Comparison of ENCODE assay signal across 11 cellular contexts in the genomic region with DNA sequence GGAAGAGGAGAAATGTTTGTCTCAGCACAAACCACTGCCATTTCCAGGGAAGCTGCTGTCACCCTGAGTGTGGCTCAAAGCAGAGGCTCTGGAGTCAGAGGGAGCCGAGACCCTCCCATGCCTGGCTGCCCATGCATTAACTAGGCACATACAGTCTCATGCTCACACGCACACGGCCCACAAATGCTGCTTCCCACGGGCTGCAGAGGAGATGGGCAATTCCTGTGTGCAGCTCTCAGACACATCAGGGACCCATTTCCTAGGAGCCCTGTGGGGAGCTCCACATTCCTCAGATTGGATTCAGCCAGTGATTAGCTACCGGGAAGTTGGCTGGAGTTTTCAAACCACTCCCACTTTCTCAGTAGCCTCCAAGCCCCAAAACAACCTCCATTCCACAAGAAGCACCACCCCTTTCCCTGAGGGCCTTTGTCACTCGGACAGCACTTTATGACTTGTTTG. TPM values are rescaled to one million over a fixed set of nuclear protein-coding genes. Genes with fewer than 3 reads are reported as not detected.
DNase-seq lines count a peak whose midpoint lies in the region; ATAC-seq, FAIRE-seq and TF ChIP-seq lines count a peak whose summit lies in the region.
"Had no signal": no experiment of that assay in that cellular context is flagged by ENCODE, and none has a peak within 500 bp of the region (broad histone marks: within the 10 kb centered on the region; RNA-seq: fewer than 3 reads in every experiment).

No MANE protein-coding gene starts in this region.

- H2BK5ac ChIP-seq in H1 (ENCODE audit: low read depth, low read length) (no peak overlapping the region), mesenchymal stem cell (ENCODE audit: low read depth, low read length, poor library complexity, severe bottlenecking) (no peak overlapping the region)

- peak overlapping the region; percentile 88; the same call in 1 of the 2 replicates for H2BK15ac ChIP-seq in H1 (ENCODE audit: low read length)
- H2BK15ac ChIP-seq in mesenchymal stem cell (ENCODE audit: low read depth, poor library complexity, severe bottlenecking), result no peak overlapping the region

- no peaks in the 10 kb centered on the region for H3K23me2 ChIP-seq in H1 (ENCODE audit: low read depth, low read length)

- H3K9ac ChIP-seq in H1 (replicated peaks in 1 of 4; ENCODE audit: extremely low read depth in 1 of 4, low read depth in 3 of 4, low read length in 3 of 4) (no peak overlapping the region), mesenchymal stem cell (ENCODE audit: low read length) (peak overlapping the region; percentile 86)

- intact Hi-C loops in uterus (cut with DNase I; ENCODE audit: low total_unique reads), result no loop called here

- no peak for FAIRE-seq in H1 (lab: Jason Lieb, UNC)
- FAIRE-seq: A204.1, TTC549 had no signal

- H3K23ac ChIP-seq in H1 (ENCODE audit: insufficient read length), result no peak overlapping the region
- H3K23ac ChIP-seq in mesenchymal stem cell (ENCODE audit: low read length in 2 of 2), result peak overlapping the region in 1 of 2 experiments; percentile 34

- TF ChIP-seq POLR2A in H1 (IDR thresholded peaks at IDR 0.05; ENCODE audit: control extremely low read depth in 1 of 2, low read depth in 2 of 2, low read length in 2 of 2) (no peak), uterus (IDR thresholded peaks at IDR 0.05) (no peak)

- no peak for ATAC-seq in GM19467 (IDR thresholded peaks at IDR 0.05; ENCODE audit: unreplicated experiment)

- H4K20me1 ChIP-seq in H1 (replicated peaks in 1 of 2; ENCODE audit: control insufficient read depth in 1 of 2, insufficient read depth in 2 of 2, low read length in 2 of 2), result no peaks in the 10 kb centered on the region

- H3K18ac ChIP-seq in H1 (ENCODE audit: extremely low read depth, low read length) (peak overlapping the region; percentile 71; the same call in 1 of the 2 replicates), mesenchymal stem cell (ENCODE audit: low read depth in 1 of 2, low read length in 2 of 2) (peak overlapping the region; percentile 65 to 100)

- WGBS in H1 (ENCODE audit: extremely low coverage in 1 of 2, insufficient coverage in 1 of 2, insufficient read length in 1 of 2, insufficient replicate concordance in 2 of 2, low coverage in 1 of 2, low lambda C conversion rate in 2 of 2, missing lambda C conversion rate in 1 of 2), 2 experiments, result 82% methylated on average over 6 of the region's 6 CpGs; no CpG with 5 or more reads in 1 of the 2 experiments
- WGBS in mesenchymal stem cell, result 28% methylated on average over 6 of the region's 6 CpGs

- TF ChIP-seq CTCF in H1 (IDR thresholded peaks at IDR 0.05; ENCODE audit: control extremely low read depth in 1 of 3, insufficient read depth in 1 of 3, low read depth in 1 of 3, low read length in 3 of 3) (no peak), uterus (IDR thresholded peaks at IDR 0.05) (no peak)

- DNase-seq in NCI-H2196 (lab: John Stamatoyannopoulos, UW; ENCODE audit: unreplicated experiment) (peak; percentile 18), NCI-H2196 treated with DMSO at 0.1 percent for 48 hours (lab: John Stamatoyannopoulos, UW; ENCODE audit: unreplicated experiment) (no peak), H1 (ENCODE audit: low read depth in 1 of 2, low spot score in 2 of 2) (no peak), mesenchymal stem cell (peak; percentile 94), uterus (peak in 1 of 2 donors; percentile 30), cortex of kidney (lab: John Stamatoyannopoulos, UW) (no peak), OCI-M1 (lab: John Stamatoyannopoulos, UW) (no peak)

- H2AFZ ChIP-seq in H1 (ENCODE audit: low read length) (peak overlapping the region; percentile 43; the same call in 1 of the 2 replicates), mesenchymal stem cell (ENCODE audit: low read depth, low read length) (peak overlapping the region; percentile 19)

- H3K4ac ChIP-seq in H1 (replicated peaks; ENCODE audit: insufficient read length, low read depth, low read length) (no peak overlapping the region), mesenchymal stem cell (ENCODE audit: low read depth in 1 of 2, low read length in 2 of 2) (peak overlapping the region in 1 of 2 experiments; percentile 95)

- H4K91ac ChIP-seq in H1 (replicated peaks; ENCODE audit: insufficient read length, low read length) (no peak overlapping the region), mesenchymal stem cell (ENCODE audit: low read length) (peak overlapping the region; percentile 84)

- no peak overlapping the region for H2BK20ac ChIP-seq in H1 (ENCODE audit: low read length)

- H2BK120ac ChIP-seq in H1 (replicated peaks; ENCODE audit: low read depth, low read length), result no peak overlapping the region
- H2BK120ac ChIP-seq in mesenchymal stem cell (ENCODE audit: low read depth, low read length), result no peak overlapping the region

- CTCF ChIA-PET in H1 (lab: Charles Lee; ENCODE audit: partially characterized antibody), result interaction anchor here (1.3 to 16.4 kb wide), 6 partner anchors 8 to 35 kb away, joined by 3 to 168 read pairs (median 5); no protein-coding TSS in a partner anchor

- H3K14ac ChIP-seq in H1 (ENCODE audit: insufficient read length) (no peak overlapping the region), mesenchymal stem cell (ENCODE audit: low read length in 2 of 2) (peak overlapping the region in 1 of 2 experiments; percentile 98)

- no peak overlapping the region for H4K5ac ChIP-seq in H1 (ENCODE audit: insufficient read length, low read depth, low read length)

- H3K27me3 ChIP-seq in H1 (replicated peaks in 1 of 4; ENCODE audit: control insufficient read depth in 3 of 4, extremely low read depth in 1 of 4, insufficient read depth in 3 of 4, low read length in 3 of 4), result no peaks in the 10 kb centered on the region
- no peaks in the 10 kb centered on the region for H3K27me3 ChIP-seq in mesenchymal stem cell (ENCODE audit: control insufficient read depth in 1 of 2, insufficient read depth in 1 of 2, low read length in 2 of 2)
- no peaks in the 10 kb centered on the region for H3K27me3 ChIP-seq in uterus
- H3K27me3 ChIP-seq: ascending aorta had no signal

- H3K4me3 ChIP-seq in H1 (ENCODE audit: extremely low read depth in 1 of 4, insufficient read depth in 2 of 4, low read depth in 3 of 4, low read length in 4 of 4) (no peak overlapping the region), mesenchymal stem cell (ENCODE audit: insufficient read depth in 1 of 2, low read depth in 1 of 2, low read length in 2 of 2) (peak overlapping the region in 1 of 2 experiments; percentile 53), uterus (no peak overlapping the region)
- H3K4me3 ChIP-seq: ascending aorta had no signal

- H2AK5ac ChIP-seq in H1 (ENCODE audit: low read depth, low read length) (no peak overlapping the region), mesenchymal stem cell (ENCODE audit: low read length, severe bottlenecking) (no peak overlapping the region)

- H3K36me3 ChIP-seq in H1 (ENCODE audit: control insufficient read depth in 2 of 4, insufficient read depth in 4 of 4, low read length in 3 of 4) (no peaks in the 10 kb centered on the region), mesenchymal stem cell (ENCODE audit: control insufficient read depth in 1 of 2, insufficient read depth in 2 of 2, low read depth in 1 of 2, low read length in 2 of 2) (no peaks in the 10 kb centered on the region), uterus (no peaks in the 10 kb centered on the region)
- H3K36me3 ChIP-seq: ascending aorta had no signal

- no peak overlapping the region for H3K56ac ChIP-seq in H1 (replicated peaks; ENCODE audit: insufficient read length, low read depth, low read length)

- H3K79me2 ChIP-seq in H1 (ENCODE audit: control insufficient read depth in 1 of 2, insufficient read depth in 2 of 2, low read length in 2 of 2), result no peaks in the 10 kb centered on the region

- POLR2A ChIA-PET in H1 (lab: Charles Lee; ENCODE audit: partially characterized antibody), result interaction anchor here (1.3 kb wide), 1 partner anchor 35 kb away, joined by 3 read pairs; no protein-coding TSS in a partner anchor

- TF ChIP-seq RAD21 in H1 (IDR thresholded peaks at IDR 0.05 in 1 of 2, conservative IDR thresholded peaks at IDR 0.05 in 1 of 2; ENCODE audit: low read depth in 2 of 2, low read length in 2 of 2), result no peak

- no peak overlapping the region for H2BK12ac ChIP-seq in H1 (ENCODE audit: low read depth, low read length)
- H2BK12ac ChIP-seq in mesenchymal stem cell (ENCODE audit: low read length in 2 of 2), result peak overlapping the region; percentile 30 to 100

- H3K79me1 ChIP-seq in H1 (ENCODE audit: low read depth, low read length) (no peaks in the 10 kb centered on the region), mesenchymal stem cell (replicated peaks; ENCODE audit: low read length, poor library complexity, severe bottlenecking) (no peaks in the 10 kb centered on the region)

- H3K27ac ChIP-seq in H1 (ENCODE audit: low read depth, low read length) (no peak overlapping the region), mesenchymal stem cell (ENCODE audit: low read length, poor library complexity, severe bottlenecking) (no peak overlapping the region), uterus (peak overlapping the region; percentile 46 to 80)

- H3K4me2 ChIP-seq in H1 (ENCODE audit: insufficient read depth in 1 of 2, low read depth in 2 of 2, low read length in 2 of 2) (no peak overlapping the region), mesenchymal stem cell (ENCODE audit: low read length, poor library complexity, severe bottlenecking) (no peak overlapping the region)

- no peak for TF ChIP-seq EP300 in H1 (IDR thresholded peaks at IDR 0.05; ENCODE audit: borderline replicate concordance in 1 of 2, low read depth in 2 of 2, low read length in 2 of 2)

- H4K8ac ChIP-seq in H1 (ENCODE audit: extremely low read depth, insufficient read depth, low read length), result peak overlapping the region; percentile 28; the same call in 1 of the 2 replicates
- H4K8ac ChIP-seq in mesenchymal stem cell (ENCODE audit: low read length), result peak overlapping the region; percentile 79

- H3K4me1 ChIP-seq in H1 (replicated peaks in 1 of 4; ENCODE audit: control insufficient read depth in 3 of 4, insufficient read depth in 4 of 4, low read length in 3 of 4), result peaks cover 0 to 2% (median 0%) of the 10 kb centered on the region in 4 experiments; a peak in 1 of 7 replicates
- H3K4me1 ChIP-seq in mesenchymal stem cell (ENCODE audit: control insufficient read depth, insufficient read depth, low read depth, low read length), result peaks cover 11% of the 10 kb centered on the region
- no peaks in the 10 kb centered on the region for H3K4me1 ChIP-seq in uterus
- H3K4me1 ChIP-seq: ascending aorta had no signal

- H3K9me3 ChIP-seq in H1 (ENCODE audit: insufficient read depth in 2 of 2, low read depth in 1 of 2, low read length in 1 of 2) (no peaks in the 10 kb centered on the region), mesenchymal stem cell (ENCODE audit: control insufficient read depth, low read length) (no peaks in the 10 kb centered on the region), uterus (no peaks in the 10 kb centered on the region)
- H3K9me3 ChIP-seq: ascending aorta had no signal

RNA-seq across cellular contexts. Expression of gene PTGES, which starts 9.1 kb away (rescaled TPM):
- 3.2 TPM in 2 replicates for total RNA-seq in H1 (2021; fragmentation: NEBNext Ultra II Directional; extraction: Animal tissue kit (Norgen Biotek cat#: 25700))
- polyA plus RNA-seq in H1 (2011; rRNA removed), result 5.1 and 5.4 TPM in 2 replicates
- 4.7 TPM for polyA plus RNA-seq in H1 (2011; cell fraction: cytosol; rRNA removed)
- 1.7 TPM for polyA plus RNA-seq in H1 (2011; cell fraction: nucleus; rRNA removed)
- 4.0 to 4.8 TPM (median 4.4 TPM) in 4 replicates for polyA plus RNA-seq in H1 (2012, experiment 1 of 2)
- polyA plus RNA-seq in H1 (2012, experiment 2 of 2), result 4.2 TPM
- 4.3 TPM for polyA plus RNA-seq in H1 (2013, experiment 1 of 2)
- 5.6 TPM for polyA plus RNA-seq in H1 (2013, experiment 2 of 2)
- polyA minus RNA-seq in H1 (2011; rRNA and poly(A)+ RNA removed), result 3.7 and 4.1 TPM in 2 replicates
- polyA minus RNA-seq in H1 (2011; cell fraction: cytosol; rRNA and poly(A)+ RNA removed), result 4.0 TPM
- 2.9 TPM for polyA minus RNA-seq in H1 (2011; cell fraction: nucleus; rRNA and poly(A)+ RNA removed)
- 9.1 TPM for polyA plus RNA-seq in mesenchymal stem cell (2013, experiment 1 of 2)
- polyA plus RNA-seq in mesenchymal stem cell (2013, experiment 2 of 2), result 8.7 TPM
- total RNA-seq in uterus, result 1 to 10 TPM in 3 of 4 donors, not detected in 1; 1.3 to 7.5 (median 4.2) TPM

RNA-seq across cellular contexts. Expression of gene TOR1B, which starts 41.1 kb away (rescaled TPM):
- 17.4 and 19.2 TPM in 2 replicates for total RNA-seq in H1 (2021; fragmentation: NEBNext Ultra II Directional; extraction: Animal tissue kit (Norgen Biotek cat#: 25700))
- polyA plus RNA-seq in H1 (2011; rRNA removed), result 11.4 and 13.4 TPM in 2 replicates
- polyA plus RNA-seq in H1 (2011; cell fraction: cytosol; rRNA removed), result 15.3 TPM
- 14.0 TPM for polyA plus RNA-seq in H1 (2011; cell fraction: nucleus; rRNA removed)
- polyA plus RNA-seq in H1 (2012, experiment 1 of 2), result 12.5 to 14.1 TPM (median 13.7 TPM) in 4 replicates
- polyA plus RNA-seq in H1 (2012, experiment 2 of 2), result 8.6 TPM
- polyA plus RNA-seq in H1 (2013, experiment 1 of 2), result 18.0 TPM
- polyA plus RNA-seq in H1 (2013, experiment 2 of 2), result 20.0 TPM
- polyA minus RNA-seq in H1 (2011; rRNA and poly(A)+ RNA removed), result 11.8 and 18.7 TPM in 2 replicates
- polyA minus RNA-seq in H1 (2011; cell fraction: cytosol; rRNA and poly(A)+ RNA removed), result 8.9 TPM
- polyA minus RNA-seq in H1 (2011; cell fraction: nucleus; rRNA and poly(A)+ RNA removed), result 12.2 TPM
- polyA plus RNA-seq in mesenchymal stem cell (2013, experiment 1 of 2), result 30.4 TPM
- polyA plus RNA-seq in mesenchymal stem cell (2013, experiment 2 of 2), result 33.2 TPM
- 10 to 100 TPM in 3 of 4 donors, 1 to 10 TPM in 1; 4.1 to 33.9 (median 13.2) TPM for total RNA-seq in uterus

Comparison
In these comparisons a context has a peak if more than half of its experiments do, and no peak if none do; other contexts are left out.
1. DNase-seq: peak in NCI-H2196 (single experiment) and mesenchymal stem cell (single experiment); none in NCI-H2196 treated with DMSO at 0.1 percent for 48 hours (single experiment), H1 (0 of 2), cortex of kidney (single experiment) and OCI-M1 (single experiment).
2. H3K27ac ChIP-seq: peak in uterus (2 of 2); none in H1 (single experiment) and mesenchymal stem cell (single experiment).